Comparison of ENCODE assay signal across 14 cellular contexts in the genomic region with DNA sequence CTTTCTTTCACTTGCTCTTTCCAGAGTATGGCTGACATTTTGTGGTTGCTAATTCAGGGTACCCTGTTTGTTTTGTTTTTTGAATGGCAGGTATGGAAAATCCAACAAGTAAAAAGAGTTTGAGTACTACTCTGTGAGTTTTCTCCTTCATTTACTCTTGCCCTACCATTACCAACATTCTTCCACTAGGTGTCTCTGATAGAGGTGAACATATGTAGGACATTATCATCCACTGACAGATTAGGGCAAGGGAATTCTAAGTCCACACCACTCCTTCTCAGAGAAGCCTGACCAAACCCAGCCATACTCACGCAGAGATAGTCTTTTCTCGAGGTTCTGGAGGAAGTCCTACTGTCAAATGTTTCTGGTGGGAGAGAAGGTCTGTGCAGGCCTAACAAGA. TPM values are rescaled to one million over a fixed set of nuclear protein-coding genes. Genes with fewer than 3 reads are reported as not detected.
DNase-seq lines count a peak whose midpoint lies in the region; ATAC-seq and TF ChIP-seq lines count a peak whose summit lies in the region.
"Had no signal": no experiment of that assay in that cellular context is flagged by ENCODE, and none has a peak within 500 bp of the region (broad histone marks: within the 10 kb centered on the region; RNA-seq: fewer than 3 reads in every experiment).

No MANE protein-coding gene starts in this region.

- TF ChIP-seq CTCF in chondrocyte (IDR thresholded peaks at IDR 0.05): peak; percentile 51
- TF ChIP-seq CTCF in osteocyte (IDR thresholded peaks at IDR 0.05): peak; percentile 23

- peak; percentile 56 for ATAC-seq in GM19351 (IDR thresholded peaks at IDR 0.05; ENCODE audit: unreplicated experiment)
- no peak for ATAC-seq in HG02970 (IDR thresholded peaks at IDR 0.05; ENCODE audit: low FRiP score, unreplicated experiment)
- no peak for ATAC-seq in GM18520 (IDR thresholded peaks at IDR 0.05; ENCODE audit: unreplicated experiment)
- ATAC-seq: activated CD8-positive, alpha-beta T cell treated with anti-CD3 and anti-CD28 coated beads, Interleukin-2, amount 10 ng/mL, durations not matched to agents 7 days and 5 days; naive thymus-derived CD8-positive, alpha-beta T cell had no signal

- H3K9me3 Mint-ChIP-seq in chondrocyte (ENCODE audit: low read depth) (no peaks in the 10 kb centered on the region), osteocyte (ENCODE audit: unreplicated experiment) (peaks cover 5% of the 10 kb centered on the region)
- H3K9me3 Mint-ChIP-seq in activated naive CD8-positive, alpha-beta T cell treated with anti-CD3 and anti-CD28 coated beads for 36 hours: no peaks in the 10 kb centered on the region
- H3K9me3 Mint-ChIP-seq: naive thymus-derived CD8-positive, alpha-beta T cell had no signal

- H3K36me3 Mint-ChIP-seq in chondrocyte (ENCODE audit: low read depth) (peaks cover 4% of the 10 kb centered on the region), osteocyte (ENCODE audit: unreplicated experiment) (no peaks in the 10 kb centered on the region)
- H3K36me3 Mint-ChIP-seq in activated naive CD8-positive, alpha-beta T cell treated with anti-CD3 and anti-CD28 coated beads for 36 hours: peaks cover 16% of the 10 kb centered on the region
- H3K36me3 Mint-ChIP-seq: naive thymus-derived CD8-positive, alpha-beta T cell had no signal

- no peaks in the 10 kb centered on the region for H3K4me1 Mint-ChIP-seq in chondrocyte (ENCODE audit: low read depth)
- H3K4me1 Mint-ChIP-seq in osteocyte (ENCODE audit: unreplicated experiment): no peaks in the 10 kb centered on the region
- peaks cover 2% of the 10 kb centered on the region for H3K4me1 Mint-ChIP-seq in activated naive CD8-positive, alpha-beta T cell treated with anti-CD3 and anti-CD28 coated beads for 36 hours
- H3K4me1 Mint-ChIP-seq: naive thymus-derived CD8-positive, alpha-beta T cell had no signal

- H3K4me3 Mint-ChIP-seq in chondrocyte (ENCODE audit: unreplicated experiment) (no peak overlapping the region), osteocyte (ENCODE audit: unreplicated experiment) (no peak overlapping the region)
- H3K4me3 Mint-ChIP-seq in activated naive CD8-positive, alpha-beta T cell treated with anti-CD3 and anti-CD28 coated beads for 36 hours: no peak overlapping the region
- H3K4me3 Mint-ChIP-seq: activated CD8-positive, alpha-beta T cell treated with anti-CD3 and anti-CD28 coated beads, Interleukin-2, amount 10 ng/mL, durations not matched to agents 7 days and 5 days; naive thymus-derived CD8-positive, alpha-beta T cell had no signal

- DNase-seq in NCI-H69 (lab: John Stamatoyannopoulos, UW) (peak; percentile 1), chondrocyte (ENCODE audit: low spot score) (no peak), osteocyte (ENCODE audit: extremely low spot score, unreplicated experiment) (no peak)
- no peak for DNase-seq in effector CD8-positive, alpha-beta T cell (lab: John Stamatoyannopoulos, UW)
- DNase-seq in activated naive CD8-positive, alpha-beta T cell treated with anti-CD3 and anti-CD28 coated beads for 36 hours: no peak
- DNase-seq: activated CD8-positive, alpha-beta T cell treated with anti-CD3 and anti-CD28 coated beads, Interleukin-2, amount 10 ng/mL, durations not matched to agents 7 days and 5 days; head of caudate nucleus; naive thymus-derived CD8-positive, alpha-beta T cell; NCI-H1694 treated with DMSO at 0.1 percent for 48 hours; SHP77 treated with DMSO at 0.1 percent for 48 hours; stimulated activated CD4-positive, alpha-beta T cell treated with anti-CD3 and anti-CD28 coated beads, Interleukin-2, amount 100 ng/mL, for 24 hours had no signal

- H3K27ac Mint-ChIP-seq in chondrocyte (ENCODE audit: unreplicated experiment) (no peak overlapping the region), osteocyte (ENCODE audit: unreplicated experiment) (no peak overlapping the region)
- H3K27ac Mint-ChIP-seq in activated naive CD8-positive, alpha-beta T cell treated with anti-CD3 and anti-CD28 coated beads for 36 hours: no peak overlapping the region
- H3K27ac Mint-ChIP-seq: activated CD8-positive, alpha-beta T cell treated with anti-CD3 and anti-CD28 coated beads, Interleukin-2, amount 10 ng/mL, durations not matched to agents 7 days and 5 days; naive thymus-derived CD8-positive, alpha-beta T cell had no signal

- H3K27me3 Mint-ChIP-seq in chondrocyte (ENCODE audit: low read depth) (no peaks in the 10 kb centered on the region), osteocyte (ENCODE audit: unreplicated experiment) (no peaks in the 10 kb centered on the region)
- H3K27me3 Mint-ChIP-seq in activated naive CD8-positive, alpha-beta T cell treated with anti-CD3 and anti-CD28 coated beads for 36 hours: no peaks in the 10 kb centered on the region

RNA-seq across cellular contexts. Expression of a gene that starts 36.7 kb away (rescaled TPM):
- total RNA-seq in chondrocyte: 22.2 to 35.1 TPM (median 23.0 TPM) in 3 replicates
- 30.1 and 30.7 TPM in 2 replicates for total RNA-seq in osteocyte
- total RNA-seq in activated naive CD8-positive, alpha-beta T cell treated with anti-CD3 and anti-CD28 coated beads for 36 hours: 10 to 100 TPM; 17.9 to 19.2 TPM
